8 cellular contexts compared by ENCODE assay signal in genomic region chr10:119028900-119029612, GRCh38. TPM values are rescaled to one million over a fixed set of nuclear protein-coding genes. Genes with fewer than 3 reads are reported as not detected.
A peak's percentile ranks its signal among the peaks of the same experiment; 100 is the strongest.
DNase-seq lines count a peak whose midpoint lies in the region; ATAC-seq and TF ChIP-seq lines count a peak whose summit lies in the region.

No MANE protein-coding gene starts in this region.

- peak in 1 of 7 experiments; percentile 39 for TF ChIP-seq CTCF in stomach (IDR thresholded peaks at IDR 0.05)

- peak overlapping the region; percentile 40 for H3K4me3 ChIP-seq in neuron (ENCODE audit: low read length)
- H3K4me3 ChIP-seq in stomach: peak overlapping the region; percentile 64 to 94 (median 74)

- WGBS in stomach, 5 donors: 1 to 11% (median 3%) methylated on average over 25 to 68 of the region's 68 CpGs

- H3K9me3 ChIP-seq in neuron (ENCODE audit: low read length) (no peaks in the 10 kb centered on the region), stomach (no peaks in the 10 kb centered on the region)

- H3K27ac ChIP-seq in stomach: peak overlapping the region; percentile 71 to 87 (median 77)

- in situ Hi-C loops in KBM-7 (cut with MboI; ENCODE audit: low pct_unique_long_range_greater_than_20kb, low sequenced_read_pairs): no loop called here

- H3K36me3 ChIP-seq in neuron (ENCODE audit: insufficient read depth, low read length) (peaks cover 14% of the 10 kb centered on the region), stomach (peaks cover 2 to 24% (median 18%) of the 10 kb centered on the region in 4 donors)

- DNase-seq in DMS153 (lab: John Stamatoyannopoulos, UW): peak; percentile 87
- peak; percentile 87 for DNase-seq in KBM-7
- peak; percentile 74 for DNase-seq in SHP77 treated with DMSO at 0.1 percent for 48 hours (lab: John Stamatoyannopoulos, UW)
- peak; percentile 20 to 72 (median 30) for DNase-seq in activated naive CD4-positive, alpha-beta T cell (lab: John Stamatoyannopoulos, UW)
- DNase-seq in foreskin melanocyte: peak; percentile 76
- DNase-seq in stomach: peak; percentile 89

- no peak for TF ChIP-seq POLR2A in stomach (IDR thresholded peaks at IDR 0.05)

- no peak overlapping the region for H2AFZ ChIP-seq in neuron (ENCODE audit: low read depth, low read length)

- TF ChIP-seq EP300 in stomach (IDR thresholded peaks at IDR 0.05): no peak

- H3K27me3 ChIP-seq in neuron (ENCODE audit: insufficient read depth, low read length): peaks cover 3% of the 10 kb centered on the region
- no peaks in the 10 kb centered on the region for H3K27me3 ChIP-seq in stomach

- peak; percentile 51 for ATAC-seq in GM21576 (IDR thresholded peaks at IDR 0.05; ENCODE audit: unreplicated experiment)

- intact Hi-C loops in stomach (cut with DNase I; ENCODE audit: low total_unique reads): loop anchor here (10.0 kb wide), 1 partner anchor 274 kb away; the partner anchor contains the start of gene CACUL1

- H3K4me1 ChIP-seq in neuron (ENCODE audit: insufficient read depth, low read length) (peaks cover 12% of the 10 kb centered on the region), stomach (peaks cover 36 to 58% (median 52%) of the 10 kb centered on the region in 4 donors)

RNA-seq across cellular contexts. Expression of gene NANOS1, which starts 0.5 kb away (rescaled TPM):
- total RNA-seq in stomach: 10 to 100 TPM in 1 of 5 donors, 1 to 10 TPM in 3, under 1 TPM in 1; under 0.01 to 16.1 (median 5.1) TPM
- 1 to 10 TPM; 1.5 to 5.8 (median 2.2) TPM for polyA plus RNA-seq in stomach

RNA-seq across cellular contexts. Expression of gene EIF3A, which starts 51.6 kb away (rescaled TPM):
- 100 to 1,000 TPM in 3 of 5 donors, 10 to 100 TPM in 2; 48.4 to 156 (median 125) TPM for total RNA-seq in stomach
- 10 to 100 TPM; 37.3 to 91.6 (median 46.2) TPM for polyA plus RNA-seq in stomach

Comparison
In these comparisons a context has a peak if more than half of its experiments do, and no peak if none do; other contexts are left out.
1. Peak in every context shown above with its lines: DNase-seq, ATAC-seq, H3K4me3 ChIP-seq and H3K27ac ChIP-seq.
2. DNase-seq: peak in every context shown above with its lines; median percentile 89 in stomach; 87 in DMS153; 87 in KBM-7; 76 in foreskin melanocyte; 74 in SHP77 treated with DMSO at 0.1 percent for 48 hours; 30 in activated naive CD4-positive, alpha-beta T cell.